8 cellular contexts compared by ENCODE assay signal in genomic region chr7:91089382-91089963, GRCh38.
DNase-seq lines count a peak whose midpoint lies in the region; ATAC-seq, FAIRE-seq and TF ChIP-seq lines count a peak whose summit lies in the region.

No MANE protein-coding gene starts in this region.

- no peaks in the 10 kb centered on the region for H3K4me1 ChIP-seq in liver (ENCODE audit: control insufficient read depth in 4 of 4, insufficient read depth in 4 of 4, low read length in 3 of 4)

- ATAC-seq in HG03342 (IDR thresholded peaks at IDR 0.05; ENCODE audit: unreplicated experiment) (peak; percentile 84), GM21737 (IDR thresholded peaks at IDR 0.05; ENCODE audit: unreplicated experiment) (no peak)

- H3K9me3 ChIP-seq in liver (ENCODE audit: control insufficient read depth in 4 of 4, low read length in 3 of 4): no peaks in the 10 kb centered on the region

- FAIRE-seq in GM18507 (lab: Jason Lieb, UNC) (peak; percentile 78), bronchial epithelial cell (lab: Jason Lieb, UNC) (no peak), urothelium cell line (lab: Jason Lieb, UNC) (no peak)

- H3K27me3 ChIP-seq in bronchial epithelial cell (ENCODE audit: control insufficient read depth, insufficient read depth, low read length) (no peaks in the 10 kb centered on the region), liver (ENCODE audit: control insufficient read depth in 4 of 4, insufficient read depth in 4 of 4, low read length in 3 of 4) (no peaks in the 10 kb centered on the region)

- TF ChIP-seq CTCF in AG10803 (conservative IDR thresholded peaks at IDR 0.05; ENCODE audit: low read length): peak; percentile 80
- peak; percentile 48 for TF ChIP-seq CTCF in bronchial epithelial cell (IDR thresholded peaks at IDR 0.05; ENCODE audit: insufficient read depth, low read length, severe bottlenecking)
- peak; percentile 64 for TF ChIP-seq CTCF in liver (IDR thresholded peaks at IDR 0.05; ENCODE audit: low read depth, low read length, missing input control)

- H3K9ac ChIP-seq in liver (ENCODE audit: low read depth in 1 of 2, low read length in 2 of 2): no peak overlapping the region

- peak; percentile 53 for DNase-seq in AG10803 (ENCODE audit: low read depth)
- DNase-seq in GM18507 (ENCODE audit: extremely low spot score, insufficient read length, low read depth): no peak
- peak; percentile 51 for DNase-seq in NCI-H748 treated with DMSO at 0.1 percent for 48 hours (lab: John Stamatoyannopoulos, UW)
- DNase-seq in bronchial epithelial cell (ENCODE audit: low read depth): peak; percentile 40
- peak; percentile 39 for DNase-seq in urothelium cell line (ENCODE audit: low spot score)

- WGBS in liver: 21% methylated on average over 5 of the region's 5 CpGs

- TF ChIP-seq RAD21 in liver (IDR thresholded peaks at IDR 0.05): peak; percentile 76 to 82

- no peaks in the 10 kb centered on the region for H3K36me3 ChIP-seq in bronchial epithelial cell (ENCODE audit: control insufficient read depth, insufficient read depth, low read length)
- peaks cover 0 to 2% (median 0%) of the 10 kb centered on the region in 4 donors for H3K36me3 ChIP-seq in liver (ENCODE audit: control insufficient read depth in 4 of 4, insufficient read depth in 3 of 4, low read depth in 1 of 4, low read length in 3 of 4)

- H3K4me3 ChIP-seq in AG10803 (ENCODE audit: low read length) (peak overlapping the region; percentile 41), bronchial epithelial cell (ENCODE audit: low read depth, low read length) (no peak overlapping the region), liver (ENCODE audit: low read depth in 1 of 3, low read length in 3 of 3) (no peak overlapping the region)

- no peak overlapping the region for H3K27ac ChIP-seq in liver (ENCODE audit: low read depth in 1 of 2, low read length in 2 of 2)

TF ChIP-seq in liver, 16 proteins besides CTCF, POLR2A, EP300 and RAD21:
- TF ChIP-seq EGR1 (IDR thresholded peaks at IDR 0.05; ENCODE audit: low read depth in 2 of 2): no peak
- no peak for TF ChIP-seq NR2F2 (IDR thresholded peaks at IDR 0.05)
- TF ChIP-seq SP1 (IDR thresholded peaks at IDR 0.05): no peak
- no peak for TF ChIP-seq RXRA (IDR thresholded peaks at IDR 0.05)
- no peak for TF ChIP-seq ZBTB33 (IDR thresholded peaks at IDR 0.05)
- TF ChIP-seq MAX (IDR thresholded peaks at IDR 0.05): no peak
- no peak for TF ChIP-seq JUND (IDR thresholded peaks at IDR 0.05)
- TF ChIP-seq TAF1 (conservative IDR thresholded peaks at IDR 0.05): no peak
- TF ChIP-seq HNF4A (conservative IDR thresholded peaks at IDR 0.05): no peak
- no peak for TF ChIP-seq HNF4G (IDR thresholded peaks at IDR 0.05)
- TF ChIP-seq YY1 (IDR thresholded peaks at IDR 0.05): no peak
- TF ChIP-seq FOXA1 (IDR thresholded peaks at IDR 0.05): no peak
- no peak for TF ChIP-seq REST (IDR thresholded peaks at IDR 0.05)
